ENCODE assay signal across 8 cellular contexts in genomic region chrX:16786791-16787735, GRCh38. TPM values are rescaled to one million over a fixed set of nuclear protein-coding genes. Genes with fewer than 3 reads are reported as not detected.
A peak's percentile ranks its signal among the peaks of the same experiment; 100 is the strongest.
DNase-seq lines count a peak whose midpoint lies in the region; ATAC-seq and TF ChIP-seq lines count a peak whose summit lies in the region.

No MANE protein-coding gene starts in this region.

- WGBS in liver: 2% methylated on average over 73 of the region's 73 CpGs

- no peak for TF ChIP-seq CTCF in choroid plexus epithelial cell (conservative IDR thresholded peaks at IDR 0.05; ENCODE audit: low read depth, low read length)
- no peak for TF ChIP-seq CTCF in liver (IDR thresholded peaks at IDR 0.05; ENCODE audit: low read depth, low read length, missing input control)

- ATAC-seq in GM19035 (IDR thresholded peaks at IDR 0.05; ENCODE audit: unreplicated experiment) (peak; percentile 33), HG03457 (IDR thresholded peaks at IDR 0.05; ENCODE audit: unreplicated experiment) (peak; percentile 15)

- TF ChIP-seq RAD21 in liver (IDR thresholded peaks at IDR 0.05): no peak

- peak; percentile 57 for DNase-seq in activated CD4-positive, CD25-positive, alpha-beta regulatory T cell treated with anti-CD3 and anti-CD28 coated beads, Interleukin-2, amount 50 U/mL, for 72 hours
- no peak for DNase-seq in choroid plexus epithelial cell (ENCODE audit: low read depth)
- DNase-seq in stimulated activated CD8-positive, alpha-beta memory T cell treated with anti-CD3 and anti-CD28 coated beads, Interleukin-12 subunit alpha, Interleukin-12 subunit beta, amount 100 ng/mL, for 4 hours (ENCODE audit: low read depth): peak; percentile 45
- DNase-seq in Ammon's horn (ENCODE audit: low spot score): no peak
- DNase-seq in occipital lobe (lab: John Stamatoyannopoulos, UW): no peak

- no peak overlapping the region for H3K9ac ChIP-seq in liver (ENCODE audit: low read depth in 1 of 2, low read length in 2 of 2)

- H3K4me3 ChIP-seq in choroid plexus epithelial cell (ENCODE audit: low read depth, low read length) (peak overlapping the region; percentile 77), liver (ENCODE audit: low read depth in 1 of 3, low read length in 3 of 3) (peak overlapping the region; percentile 77 to 91 (median 77))

- peaks cover 0 to 7% (median 2%) of the 10 kb centered on the region in 4 donors for H3K36me3 ChIP-seq in liver (ENCODE audit: control insufficient read depth in 4 of 4, insufficient read depth in 3 of 4, low read depth in 1 of 4, low read length in 3 of 4)

- H3K4me1 ChIP-seq in liver (ENCODE audit: control insufficient read depth in 4 of 4, insufficient read depth in 4 of 4, low read length in 3 of 4): peaks cover 2 to 21% (median 12%) of the 10 kb centered on the region in 4 donors

- no peaks in the 10 kb centered on the region for H3K9me3 ChIP-seq in liver (ENCODE audit: control insufficient read depth in 4 of 4, low read length in 3 of 4)

- no peaks in the 10 kb centered on the region for H3K27me3 ChIP-seq in liver (ENCODE audit: control insufficient read depth in 4 of 4, insufficient read depth in 4 of 4, low read length in 3 of 4)

- H3K27ac ChIP-seq in liver (ENCODE audit: low read depth in 1 of 2, low read length in 2 of 2): peak overlapping the region; percentile 78 to 93

TF ChIP-seq in liver, 16 proteins besides CTCF, POLR2A, EP300 and RAD21:
- TF ChIP-seq ZBTB33 (IDR thresholded peaks at IDR 0.05) (no peak), FOXA1 (IDR thresholded peaks at IDR 0.05) (no peak), YY1 (IDR thresholded peaks at IDR 0.05) (no peak), ATF3 (IDR thresholded peaks at IDR 0.05) (no peak)

RNA-seq across cellular contexts. Expression of gene TXLNG, which starts 0.8 kb away (rescaled TPM):
- total RNA-seq in liver: 1 to 10 TPM; 6.0 to 7.4 TPM
- polyA plus RNA-seq in liver: 1 to 10 TPM; 3.7 to 4.1 TPM
- total RNA-seq in occipital lobe: 13.1 TPM

Comparison
In these comparisons a context has a peak if more than half of its experiments do, and no peak if none do; other contexts are left out.
1. DNase-seq: peak in activated CD4-positive, CD25-positive, alpha-beta regulatory T cell treated with anti-CD3 and anti-CD28 coated beads, Interleukin-2, amount 50 U/mL, for 72 hours (single experiment) and stimulated activated CD8-positive, alpha-beta memory T cell treated with anti-CD3 and anti-CD28 coated beads, Interleukin-12 subunit alpha, Interleukin-12 subunit beta, amount 100 ng/mL, for 4 hours (single experiment); none in choroid plexus epithelial cell (single experiment), Ammon's horn (single experiment) and occipital lobe (single experiment).